In genomic region chr2:231800493-231801091, GRCh38 we compare ENCODE assay signal across 1 cellular context.
TF ChIP-seq lines count a peak whose summit lies in the region.

No MANE protein-coding gene starts in this region.

TF ChIP-seq in HepG2, 621 proteins besides CTCF, POLR2A, EP300 and RAD21 (continued from another document):
- TF ChIP-seq ZBTB42 (CRISPR knock-in tag; IDR thresholded peaks at IDR 0.05), result no peak
- TF ChIP-seq, protein P1, sequence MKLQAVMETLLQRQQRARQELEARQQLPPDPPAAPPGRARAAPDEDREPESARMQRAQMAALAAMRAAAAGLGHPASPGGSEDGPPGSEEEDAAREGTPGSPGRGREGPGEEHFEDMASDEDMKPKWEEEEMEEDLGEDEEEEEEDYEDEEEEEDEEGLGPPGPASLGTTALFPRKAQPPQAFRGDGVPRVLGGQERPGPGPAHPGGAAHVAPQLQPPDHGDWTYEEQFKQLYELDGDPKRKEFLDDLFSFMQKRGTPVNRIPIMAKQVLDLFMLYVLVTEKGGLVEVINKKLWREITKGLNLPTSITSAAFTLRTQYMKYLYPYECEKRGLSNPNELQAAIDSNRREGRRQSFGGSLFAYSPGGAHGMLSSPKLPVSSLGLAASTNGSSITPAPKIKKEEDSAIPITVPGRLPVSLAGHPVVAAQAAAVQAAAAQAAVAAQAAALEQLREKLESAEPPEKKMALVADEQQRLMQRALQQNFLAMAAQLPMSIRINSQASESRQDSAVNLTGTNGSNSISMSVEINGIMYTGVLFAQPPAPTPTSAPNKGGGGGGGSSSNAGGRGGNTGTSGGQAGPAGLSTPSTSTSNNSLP (IDR thresholded peaks at IDR 0.05; ENCODE audit: low read depth, low read length), result peak; percentile 43; the same call in 1 of the 2 replicates
- peak; percentile 88 for TF ChIP-seq PPARG (CRISPR knock-in tag; conservative IDR thresholded peaks at IDR 0.05)
- TF ChIP-seq ZKSCAN1 (IDR thresholded peaks at IDR 0.05; ENCODE audit: low read length), result no peak
- peak; percentile 17; the same call in 1 of the 2 replicates for TF ChIP-seq NFYC (CRISPR knock-in tag; IDR thresholded peaks at IDR 0.05)
- 0 out of 2 replicates have a peak, but pooled peaks have one; percentile 24 for TF ChIP-seq HNF4A (CRISPR knock-in tag; IDR thresholded peaks at IDR 0.05)
- 0 out of 2 replicates have a peak, but pooled peaks have one; percentile 34 for TF ChIP-seq NR2F6 (IDR thresholded peaks at IDR 0.05)
- TF ChIP-seq NR2F6 (CRISPR knock-in tag; IDR thresholded peaks at IDR 0.05), result peak; percentile 54; the same call in 1 of the 2 replicates
- no peak for TF ChIP-seq SMAD3 (CRISPR knock-in tag; IDR thresholded peaks at IDR 0.05)
- peak; percentile 63 for TF ChIP-seq XRCC5 (optimal IDR thresholded peaks at IDR 0.05; ENCODE audit: low read length)
- TF ChIP-seq PREB (CRISPR knock-in tag; IDR thresholded peaks at IDR 0.05), result no peak
- TF ChIP-seq, protein P2, sequence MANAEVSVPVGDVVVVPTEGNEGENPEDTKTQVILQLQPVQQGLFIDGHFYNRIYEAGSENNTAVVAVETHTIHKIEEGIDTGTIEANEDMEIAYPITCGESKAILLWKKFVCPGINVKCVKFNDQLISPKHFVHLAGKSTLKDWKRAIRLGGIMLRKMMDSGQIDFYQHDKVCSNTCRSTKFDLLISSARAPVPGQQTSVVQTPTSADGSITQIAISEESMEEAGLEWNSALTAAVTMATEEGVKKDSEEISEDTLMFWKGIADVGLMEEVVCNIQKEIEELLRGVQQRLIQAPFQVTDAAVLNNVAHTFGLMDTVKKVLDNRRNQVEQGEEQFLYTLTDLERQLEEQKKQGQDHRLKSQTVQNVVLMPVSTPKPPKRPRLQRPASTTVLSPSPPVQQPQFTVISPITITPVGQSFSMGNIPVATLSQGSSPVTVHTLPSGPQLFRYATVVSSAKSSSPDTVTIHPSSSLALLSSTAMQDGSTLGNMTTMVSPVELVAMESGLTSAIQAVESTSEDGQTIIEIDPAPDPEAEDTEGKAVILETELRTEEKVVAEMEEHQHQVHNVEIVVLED (CRISPR knock-in tag; IDR thresholded peaks at IDR 0.05; ENCODE audit: borderline replicate concordance), result no peak
- TF ChIP-seq CEBPG (CRISPR knock-in tag; IDR thresholded peaks at IDR 0.05), result 0 out of 2 replicates have a peak, but pooled peaks have one; percentile 4
- TF ChIP-seq STAG1 (CRISPR knock-in tag; IDR thresholded peaks at IDR 0.05), result peak; percentile 39
- TF ChIP-seq GFI1 (CRISPR knock-in tag; IDR thresholded peaks at IDR 0.05; ENCODE audit: borderline replicate concordance), result peak; percentile 20; the same call in 1 of the 2 replicates
- peak; percentile 33; the same call in 1 of the 2 replicates for TF ChIP-seq CEBPB (IDR thresholded peaks at IDR 0.05; ENCODE audit: borderline replicate concordance, low read depth, low read length)
- TF ChIP-seq SMC3 (IDR thresholded peaks at IDR 0.05; ENCODE audit: low read length), result peak; percentile 49
